In the genomic region with DNA sequence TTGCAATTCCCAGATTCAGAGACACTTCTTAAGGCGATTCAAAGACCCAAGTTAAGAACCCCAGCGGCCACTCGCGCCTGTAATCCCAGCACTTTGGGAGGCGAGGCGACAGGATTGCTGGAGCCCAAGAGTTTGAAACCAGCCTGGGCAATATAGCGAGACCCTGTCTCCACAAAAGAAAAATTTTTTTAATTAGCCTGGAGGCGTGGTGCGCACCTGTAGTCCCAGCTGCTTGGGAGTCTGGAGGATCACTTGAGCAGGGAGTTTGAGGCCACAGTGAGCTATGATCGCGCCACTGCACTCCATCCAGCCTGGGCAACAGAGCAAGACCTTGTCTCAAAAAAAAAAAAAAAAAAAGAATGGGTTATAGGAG, we compare ENCODE assay signal across 8 cellular contexts. TPM values are rescaled to one million over a fixed set of nuclear protein-coding genes. Genes with fewer than 3 reads are reported as not detected.
DNase-seq lines count a peak whose midpoint lies in the region; ATAC-seq, FAIRE-seq and TF ChIP-seq lines count a peak whose summit lies in the region.

No MANE protein-coding gene starts in this region.

- intact Hi-C loops in Calu3 (cut with micrococcal nuclease; ENCODE audit: unreplicated experiment) = loop anchor here (10.0 kb wide), 1 partner anchor 700 kb away; a partner anchor contains a TSS
- intact Hi-C loops in GM12878 (cut with micrococcal nuclease; ENCODE audit: unreplicated experiment) = loop anchor here (10.0 kb wide), 1 partner anchor 550 kb away; a partner anchor contains a TSS
- intact Hi-C loops in lower leg skin (cut with DNase I; ENCODE audit: low total_unique reads) = no loop called here
- intact Hi-C loops in upper lobe of right lung (cut with DNase I) = no loop called here

- FAIRE-seq in GM12878 (lab: Jason Lieb, UNC) = no peak

- no peak for TF ChIP-seq RAD21 in GM12878 (IDR thresholded peaks at IDR 0.05; ENCODE audit: insufficient read depth, low read depth, low read length)

- TF ChIP-seq POLR2A in GM12878 (IDR thresholded peaks at IDR 0.05; ENCODE audit: low read depth, low read length) (no peak), lower leg skin (IDR thresholded peaks at IDR 0.05) (no peak)

- H3K4me3 ChIP-seq in GM12878 (peak overlapping the region; percentile 97), lower leg skin (ENCODE audit: low read depth, poor library complexity, severe bottlenecking) (peak overlapping the region; percentile 97), upper lobe of right lung (peak overlapping the region; percentile 100)

- peaks cover 29% of the 10 kb centered on the region for H3K79me2 ChIP-seq in GM12878 (ENCODE audit: control insufficient read depth, insufficient read depth, low read length)

- ATAC-seq in HG03045 (IDR thresholded peaks at IDR 0.05; ENCODE audit: unreplicated experiment) (peak; percentile 13), GM12878 (peak; percentile 14), upper lobe of right lung (peak; percentile 19), GM19035 (IDR thresholded peaks at IDR 0.05; ENCODE audit: unreplicated experiment) (no peak)

- H3K4me1 ChIP-seq in GM12878 (ENCODE audit: control insufficient read depth, insufficient read depth, low read length) (no peaks in the 10 kb centered on the region; the same call in 1 of the 2 replicates), upper lobe of right lung (peaks cover 14% of the 10 kb centered on the region)

- CTCF ChIA-PET in Calu3 (lab: Charles Lee) = interaction anchor here (0.6 kb wide), 1 partner anchor 549 kb away, joined by 3 read pairs; a partner anchor contains a TSS
- CTCF ChIA-PET in GM12878 (lab: Yijun Ruan, JAX) = interaction anchor here (0.6 to 2.2 kb wide), 7 partner anchors 11 to 590 kb away, joined by 3 to 8 read pairs (median 4); no protein-coding TSS in a partner anchor

- POLR2A ChIA-PET in GM12878 (lab: Charles Lee) = interaction anchor here (0.6 to 1.1 kb wide), 3 partner anchors 18 to 170 kb away, joined by 3 to 5 read pairs (median 3); a partner anchor contains a TSS

- SMC1A ChIA-PET in GM12878 (lab: Charles Lee; ENCODE audit: uncharacterized antibody, unreplicated experiment) = interaction anchor here (3.0 kb wide), 2 partner anchors 16 to 165 kb away, joined by 11 to 14 read pairs; no protein-coding TSS in a partner anchor

- peak overlapping the region; percentile 93 for H3K4me3 Mint-ChIP-seq in Calu3 (ENCODE audit: low read depth, unreplicated experiment)

- peak overlapping the region; percentile 93 for H3K27ac Mint-ChIP-seq in Calu3 (ENCODE audit: unreplicated experiment)

- no peaks in the 10 kb centered on the region for H4K20me1 ChIP-seq in GM12878 (ENCODE audit: control insufficient read depth, insufficient read depth)

- no peaks in the 10 kb centered on the region for H3K27me3 ChIP-seq in GM12878 (replicated peaks in 1 of 2; ENCODE audit: control insufficient read depth in 2 of 2, insufficient read depth in 2 of 2, low read length in 1 of 2)
- no peaks in the 10 kb centered on the region for H3K27me3 ChIP-seq in upper lobe of right lung

- DNase-seq in Calu3 (no peak), GM12878 (ENCODE audit: low read depth, low spot score) (no peak), lower leg skin (ENCODE audit: low spot score in 2 of 2) (no peak), upper lobe of right lung (no peak), NCI-H2029 (lab: John Stamatoyannopoulos, UW) (no peak), mesenteric fat pad (ENCODE audit: low spot score) (no peak)

- WGBS in GM12878 (ENCODE audit: insufficient coverage, insufficient replicate concordance, low lambda C conversion rate, missing lambda C conversion rate) = 5% methylated on average over 9 of the region's 11 CpGs
- 15 to 17% methylated on average over 11 of the region's 11 CpGs for WGBS in lower leg skin, 2 donors

- peaks cover 31% of the 10 kb centered on the region for H3K36me3 Mint-ChIP-seq in Calu3 (ENCODE audit: insufficient read depth, unreplicated experiment)

- BruUV-seq in Calu3 (replicated peaks; lab: Mats Ljungman, UMichigan) (no TSS peak), GM12878 (replicated peaks; lab: Mats Ljungman, UMichigan) (no TSS peak)

- H3K27ac ChIP-seq in GM12878 (ENCODE audit: control insufficient read depth, insufficient read depth) = peak overlapping the region; percentile 90
- H3K27ac ChIP-seq in upper lobe of right lung = peak overlapping the region; percentile 92

- no peak for TF ChIP-seq EP300 in GM12878 (IDR thresholded peaks at IDR 0.05; ENCODE audit: borderline replicate concordance in 1 of 2, control insufficient read depth in 1 of 2, low read depth in 2 of 2, low read length in 2 of 2)

- H3K9me3 ChIP-seq in GM12878 (replicated peaks; ENCODE audit: control insufficient read depth, insufficient read depth, low read length) (no peaks in the 10 kb centered on the region), upper lobe of right lung (no peaks in the 10 kb centered on the region)

- in situ Hi-C loops in GM12878 (cut with MboI) = loop anchor here (10.0 kb wide), 1 partner anchor 370 kb away; a partner anchor contains a TSS

- H3K36me3 ChIP-seq in GM12878 (ENCODE audit: control insufficient read depth in 2 of 2, insufficient read depth in 2 of 2, low read length in 1 of 2) (no peaks in the 10 kb centered on the region), upper lobe of right lung (peaks cover 10% of the 10 kb centered on the region)

- H3K4me1 Mint-ChIP-seq in Calu3 (ENCODE audit: low read depth, unreplicated experiment) = no peaks in the 10 kb centered on the region

- H3K9ac ChIP-seq in GM12878 (ENCODE audit: control insufficient read depth, insufficient read depth, low read length) = peak overlapping the region; percentile 88

- RAD21 ChIA-PET in GM12878 (lab: Charles Lee; ENCODE audit: unreplicated experiment) = interaction anchor here (0.7 to 1.5 kb wide), 5 partner anchors 14 to 187 kb away, joined by 3 to 5 read pairs (median 5); a partner anchor contains a TSS

- TF ChIP-seq CTCF in Calu3 (IDR thresholded peaks at IDR 0.05; ENCODE audit: unreplicated experiment) = no peak
- no peak for TF ChIP-seq CTCF in GM12878 (IDR thresholded peaks at IDR 0.05 in 2 of 3, conservative IDR thresholded peaks at IDR 0.05 in 1 of 3; ENCODE audit: control insufficient read depth in 2 of 3, extremely low read depth in 1 of 3, insufficient read depth in 1 of 3, low read depth in 3 of 3, low read length in 3 of 3)
- TF ChIP-seq CTCF in lower leg skin (IDR thresholded peaks at IDR 0.05) = no peak
- TF ChIP-seq CTCF in upper lobe of right lung (IDR thresholded peaks at IDR 0.05) = no peak

- H2AFZ ChIP-seq in GM12878 (ENCODE audit: control insufficient read depth, low read depth, low read length) = peak overlapping the region; percentile 93

- H3K4me2 ChIP-seq in GM12878 (ENCODE audit: control insufficient read depth, insufficient read depth) = peak overlapping the region; percentile 86

- no peaks in the 10 kb centered on the region for H3K9me3 Mint-ChIP-seq in Calu3 (ENCODE audit: low read depth, unreplicated experiment)

- H3K27me3 Mint-ChIP-seq in Calu3 (ENCODE audit: unreplicated experiment) = no peaks in the 10 kb centered on the region

TF ChIP-seq in GM12878, 131 proteins besides CTCF, POLR2A, EP300 and RAD21 (continues in another document):
- TF ChIP-seq CBX5 (IDR thresholded peaks at IDR 0.05; ENCODE audit: low read depth) = 0 out of 2 replicates have a peak, but pooled peaks have one; percentile 2

RNA-seq across cellular contexts. Expression of a gene that starts 0.6 kb away (rescaled TPM):
- 64.5 and 67.5 TPM in 2 replicates for total RNA-seq in Calu3 (2022)
- 303 and 305 TPM in 2 replicates for total RNA-seq in GM12878 (2013; cell fraction: nucleolus; rRNA removed)
- total RNA-seq in GM12878 (2014; rRNA removed) = 108 and 118 TPM in 2 replicates
- 58.2 and 66.8 TPM in 2 replicates for total RNA-seq in GM12878 (2014; rRNA removed; fragmentation: Illumina TruSeq; extraction: Trizol)
- total RNA-seq in GM12878 (2021) = 74.5 and 78.9 TPM in 2 replicates
- 18.8 TPM for polyA plus RNA-seq in GM12878 (2011; ENCODE audit: low read depth)
- polyA plus RNA-seq in GM12878 (2011; rRNA removed) = 60.2 and 63.5 TPM in 2 replicates
- polyA plus RNA-seq in GM12878 (2011; cell fraction: cytosol; rRNA removed) = 50.2 and 54.1 TPM in 2 replicates
- polyA plus RNA-seq in GM12878 (2011; cell fraction: nucleus; rRNA removed) = 53.2 and 58.0 TPM in 2 replicates
- polyA plus RNA-seq in GM12878 (2012) = 21.6 and 29.4 TPM in 2 replicates
- polyA plus RNA-seq in GM12878 (2014; fragmentation: Illumina TruSeq; extraction: Trizol) = 50.2 and 58.6 TPM in 2 replicates
- polyA plus RNA-seq in GM12878 (2014; fragmentation: Nextera tagmentation; extraction: Ambion mirVana) = 10 to 100 TPM in 1 of 2 experiments, 1 to 10 TPM in 1; 10.0 to 11.8 TPM
- polyA plus RNA-seq in GM12878 (2014; rRNA removed) = 49.8 and 62.6 TPM in 2 replicates
- 10 to 100 TPM; 50.4 to 56.9 TPM for polyA plus RNA-seq in GM12878 (2016; fragmentation: Nextera tagmentation; extraction: Ambion mirVana)
- polyA minus RNA-seq in GM12878 (2011; rRNA and poly(A)+ RNA removed) = 133 and 135 TPM in 2 replicates
- 44.1 and 56.3 TPM in 2 replicates for polyA minus RNA-seq in GM12878 (2011; cell fraction: cytosol; rRNA and poly(A)+ RNA removed)
- polyA minus RNA-seq in GM12878 (2011; cell fraction: nucleus; rRNA and poly(A)+ RNA removed) = 116 and 187 TPM in 2 replicates
- total RNA-seq in lower leg skin = 10 to 100 TPM; 35.8 to 48.2 (median 42.7) TPM
- total RNA-seq in upper lobe of right lung = 29.4 TPM
- total RNA-seq in mesenteric fat pad = 37.4 TPM

RNA-seq across cellular contexts. Expression of a gene that starts 13.8 kb away (rescaled TPM):
- total RNA-seq in Calu3 (2022) (1.5 and 2.1 TPM in 2 replicates), GM12878 (2014; rRNA removed) (0.49 and 0.85 TPM in 2 replicates), GM12878 (2014; rRNA removed; fragmentation: Illumina TruSeq; extraction: Trizol) (0.28 and 0.31 TPM in 2 replicates), GM12878 (2021) (0.37 and 1.0 TPM in 2 replicates), lower leg skin (1 to 10 TPM; 3.4 to 9.7 (median 4.9) TPM), upper lobe of right lung (17.3 TPM), mesenteric fat pad (47.0 TPM)
- 10.1 and 10.3 TPM in 2 replicates for total RNA-seq in GM12878 (2013; cell fraction: nucleolus; rRNA removed)
- polyA plus RNA-seq in GM12878 (2011; ENCODE audit: low read depth) = 0.84 TPM
- polyA plus RNA-seq in GM12878 (2011; rRNA removed) (28.6 and 30.6 TPM in 2 replicates), GM12878 (2014; fragmentation: Illumina TruSeq; extraction: Trizol) (0.62 and 0.63 TPM in 2 replicates), GM12878 (2014; fragmentation: Nextera tagmentation; extraction: Ambion mirVana) (under 1 TPM; 0.26 to 0.37 TPM), GM12878 (2014; rRNA removed) (0.60 and 1.3 TPM in 2 replicates), GM12878 (2016; fragmentation: Nextera tagmentation; extraction: Ambion mirVana) (under 1 TPM; 0.13 to 0.39 TPM)
- polyA plus RNA-seq in GM12878 (2011; cell fraction: cytosol; rRNA removed) = 28.6 and 28.8 TPM in 2 replicates
- 77.6 and 89.3 TPM in 2 replicates for polyA plus RNA-seq in GM12878 (2011; cell fraction: nucleus; rRNA removed)
- 0.73 and 1.4 TPM in 2 replicates for polyA plus RNA-seq in GM12878 (2012)
- 26.0 and 27.2 TPM in 2 replicates for polyA minus RNA-seq in GM12878 (2011; rRNA and poly(A)+ RNA removed)
- 7.7 and 7.9 TPM in 2 replicates for polyA minus RNA-seq in GM12878 (2011; cell fraction: cytosol; rRNA and poly(A)+ RNA removed)
- 19.7 and 24.3 TPM in 2 replicates for polyA minus RNA-seq in GM12878 (2011; cell fraction: nucleus; rRNA and poly(A)+ RNA removed)

Comparison
In these comparisons a context has a peak if more than half of its experiments do, and no peak if none do; other contexts are left out.
1. intact Hi-C loops: an anchor here in Calu3 (10.0 kb wide) and GM12878 (10.0 kb wide); none called in lower leg skin and upper lobe of right lung.